ENCODE assay signal across 25 cellular contexts in genomic region chr7:31819031-31819430, GRCh38.
"Had no signal": no experiment of that assay in that cellular context is flagged by ENCODE, and none has a peak within 500 bp of the region (broad histone marks: within the 10 kb centered on the region; RNA-seq: fewer than 3 reads in every experiment).

No MANE protein-coding gene starts in this region.

- H3K9me3 ChIP-seq: stomach, suprapubic skin, testis, thoracic aorta, thyroid gland, tibial artery, tibial nerve, transverse colon, upper lobe of left lung, upper lobe of right lung, uterus, vagina had no signal

- DNase-seq: stimulated activated CD4-positive, alpha-beta T cell treated with anti-CD3 and anti-CD28 coated beads, Interleukin-2, amount 100 ng/mL, for 48 hours; stimulated activated CD4-positive, alpha-beta T cell treated with anti-CD3 and anti-CD28 coated beads, Interleukin-4, amount 100 ng/mL, for 1 hour; stimulated activated CD4-positive, alpha-beta T cell treated with anti-CD3 and anti-CD28 coated beads, Interleukin-4, amount 100 ng/mL, for 24 hours; stimulated activated CD4-positive, alpha-beta T cell treated with anti-CD3 and anti-CD28 coated beads, Interleukin-4, amount 100 ng/mL, for 4 hours; stimulated activated CD8-positive, alpha-beta memory T cell treated with anti-CD3 and anti-CD28 coated beads, Interleukin-4, amount 100 ng/mL, for 48 hours; stimulated activated naive B cell treated with anti-CD40 and anti-IgM and Interleukin-4, amounts not matched to agents 10 μg/mL and 1 μg/mL and 100 μg/mL, for 72 hours; stimulated activated naive CD4-positive, alpha-beta T cell; stimulated activated naive CD4-positive, alpha-beta T cell treated with Interleukin-2 at 50 U/mL for 16 hours; stimulated activated naive CD8-positive, alpha-beta T cell treated with anti-CD3 and anti-CD28 coated beads, Interleukin-15, amount 100 ng/mL, for 72 hours; stimulated activated naive CD8-positive, alpha-beta T cell treated with anti-CD3 and anti-CD28 coated beads, Interleukin-15, Interleukin-2, amounts not matched to agents 100 U/mL and 50 U/mL, for 24 hours; stomach; substantia nigra; testis; thyroid gland; tibial artery; transverse colon; trophoblast cell; upper lobe of left lung; upper lobe of right lung; uterus had no signal

- H3K27ac ChIP-seq: stomach, suprapubic skin, testis, thoracic aorta, thyroid gland, tibial artery, tibial nerve, transverse colon, upper lobe of left lung, upper lobe of right lung, uterus, vagina had no signal

- H3K36me3 ChIP-seq: suprapubic skin, thoracic aorta, thyroid gland, transverse colon, upper lobe of right lung, uterus, vagina had no signal

- FAIRE-seq: urothelium cell line had no signal

- H3K4me3 ChIP-seq: stomach, suprapubic skin, testis, thoracic aorta, thyroid gland, tibial artery, tibial nerve, transverse colon, upper lobe of left lung, upper lobe of right lung, uterus, vagina had no signal

- H3K27me3 ChIP-seq: stomach, suprapubic skin, testis, thyroid gland, tibial artery, tibial nerve, transverse colon, upper lobe of left lung, upper lobe of right lung, uterus, vagina had no signal
